Comparison of ENCODE assay signal across 10 cellular contexts in the genomic region with DNA sequence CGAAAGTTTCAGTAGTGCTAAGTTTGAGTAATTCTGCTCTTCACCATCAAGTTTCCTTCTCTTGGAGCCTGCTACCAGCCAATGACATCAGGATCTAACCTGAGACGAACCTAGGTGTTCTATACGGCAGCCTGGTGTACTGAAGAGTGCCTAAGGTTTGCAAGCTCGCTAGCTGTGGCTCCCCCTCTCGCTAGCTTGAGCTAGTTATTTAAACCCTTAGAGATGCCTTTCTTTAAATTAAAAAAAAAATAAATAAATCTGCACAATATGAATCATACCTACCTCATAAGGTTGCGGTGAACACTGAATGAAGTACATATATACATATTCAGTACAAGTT. TPM values are rescaled to one million over a fixed set of nuclear protein-coding genes. Genes with fewer than 3 reads are reported as not detected.
DNase-seq lines count a peak whose midpoint lies in the region; TF ChIP-seq lines count a peak whose summit lies in the region.
"Had no signal": no experiment of that assay in that cellular context is flagged by ENCODE, and none has a peak within 500 bp of the region (broad histone marks: within the 10 kb centered on the region; RNA-seq: fewer than 3 reads in every experiment).

No MANE protein-coding gene starts in this region.

- H3K27ac Mint-ChIP-seq in activated naive CD4-positive, alpha-beta T cell treated with anti-CD3 and anti-CD28 coated beads for 36 hours = no peak overlapping the region
- no peak overlapping the region for H3K27ac Mint-ChIP-seq in activated naive CD4-positive, alpha-beta T cell treated with anti-CD3 and anti-CD28 coated beads, Interleukin-2, amount 10 ng/mL, durations not matched to agents 7 days and 5 days

- no peaks in the 10 kb centered on the region for H3K36me3 Mint-ChIP-seq in activated naive CD4-positive, alpha-beta T cell treated with anti-CD3 and anti-CD28 coated beads for 36 hours (ENCODE audit: low read depth)
- no peaks in the 10 kb centered on the region for H3K36me3 Mint-ChIP-seq in activated naive CD4-positive, alpha-beta T cell treated with anti-CD3 and anti-CD28 coated beads, Interleukin-2, amount 10 ng/mL, durations not matched to agents 7 days and 5 days

- no peak for TF ChIP-seq POLR2A in vagina (IDR thresholded peaks at IDR 0.05)

- in situ Hi-C loops in GM13977 (cut with MboI; ENCODE audit: low pct_unique_long_range_greater_than_20kb, low sequenced_read_pairs, unreplicated experiment) = no loop called here

- TF ChIP-seq CTCF in vagina (IDR thresholded peaks at IDR 0.05) (no peak), GM13977 (IDR thresholded peaks at IDR 0.05; ENCODE audit: extremely low read depth, insufficient read depth, missing control alignments) (no peak)

- H3K27ac ChIP-seq in esophagus (ENCODE audit: low read depth in 2 of 2, low read length in 1 of 2) (peak overlapping the region; percentile 22 to 41), muscle layer of duodenum (ENCODE audit: low read length) (peak overlapping the region; percentile 79), vagina (peak overlapping the region; percentile 72)
- H3K27ac ChIP-seq: BLaER1 had no signal

- no peaks in the 10 kb centered on the region for H3K9me3 ChIP-seq in esophagus (ENCODE audit: control insufficient read depth in 2 of 2, insufficient read depth in 1 of 2, low read depth in 1 of 2, low read length in 1 of 2)
- H3K9me3 ChIP-seq in muscle layer of duodenum (ENCODE audit: control insufficient read depth in 1 of 2, low read length in 2 of 2) = no peaks in the 10 kb centered on the region
- no peaks in the 10 kb centered on the region for H3K9me3 ChIP-seq in vagina
- H3K9me3 ChIP-seq: BLaER1 had no signal

- H3K4me3 Mint-ChIP-seq in activated naive CD4-positive, alpha-beta T cell treated with anti-CD3 and anti-CD28 coated beads for 36 hours = no peak overlapping the region
- no peak overlapping the region for H3K4me3 Mint-ChIP-seq in activated naive CD4-positive, alpha-beta T cell treated with anti-CD3 and anti-CD28 coated beads, Interleukin-2, amount 10 ng/mL, durations not matched to agents 7 days and 5 days

- intact Hi-C loops in activated naive CD4-positive, alpha-beta T cell treated with anti-CD3 and anti-CD28 coated beads for 36 hours (cut with micrococcal nuclease) = loop anchor here (2.0 kb wide), 1 partner anchor 50 kb away; no protein-coding TSS in a partner anchor
- intact Hi-C loops in vagina (cut with DNase I) (no loop called here), posterior cingulate gyrus (cut with DNase I) (no loop called here)

- H3K36me3 ChIP-seq in esophagus (ENCODE audit: control insufficient read depth in 2 of 2, insufficient read depth in 2 of 2, low read length in 1 of 2) (no peaks in the 10 kb centered on the region), muscle layer of duodenum (ENCODE audit: control insufficient read depth in 1 of 2, insufficient read depth in 2 of 2, low read length in 2 of 2) (no peaks in the 10 kb centered on the region), vagina (no peaks in the 10 kb centered on the region)
- H3K36me3 ChIP-seq: BLaER1 had no signal

- 6 to 13% methylated on average over 6 of the region's 6 CpGs for WGBS in esophagus, 2 donors

- H3K4me3 ChIP-seq in esophagus (ENCODE audit: low read depth in 1 of 2, low read length in 2 of 2) (peak overlapping the region; percentile 3 to 49), muscle layer of duodenum (ENCODE audit: low read depth in 1 of 2, low read length in 2 of 2) (peak overlapping the region; percentile 72), vagina (peak overlapping the region; percentile 49 to 64)
- H3K4me3 ChIP-seq: BLaER1 had no signal

- CTCF ChIA-PET in activated naive CD4-positive, alpha-beta T cell treated with anti-CD3 and anti-CD28 coated beads for 36 hours (lab: Charles Lee) = no interaction called here
- CTCF ChIA-PET in activated naive CD4-positive, alpha-beta T cell treated with anti-CD3 and anti-CD28 coated beads, Interleukin-2, amount 10 ng/mL, durations not matched to agents 7 days and 5 days (lab: Charles Lee) = interaction anchor here (1.2 to 2.2 kb wide), 3 partner anchors 8 to 51 kb away, joined by 4 to 5 read pairs (median 4); no protein-coding TSS in a partner anchor

- peaks cover 59% of the 10 kb centered on the region for H3K27me3 Mint-ChIP-seq in activated naive CD4-positive, alpha-beta T cell treated with anti-CD3 and anti-CD28 coated beads for 36 hours (ENCODE audit: low read depth)
- peaks cover 54% of the 10 kb centered on the region for H3K27me3 Mint-ChIP-seq in activated naive CD4-positive, alpha-beta T cell treated with anti-CD3 and anti-CD28 coated beads, Interleukin-2, amount 10 ng/mL, durations not matched to agents 7 days and 5 days

- DNase-seq in activated naive CD4-positive, alpha-beta T cell treated with anti-CD3 and anti-CD28 coated beads for 36 hours = peak; percentile 8
- no peak for DNase-seq in activated naive CD4-positive, alpha-beta T cell treated with anti-CD3 and anti-CD28 coated beads, Interleukin-2, amount 10 ng/mL, durations not matched to agents 7 days and 5 days
- DNase-seq in vagina (ENCODE audit: extremely low spot score in 2 of 2) (no peak), GM13977 (ENCODE audit: low spot score) (no peak), posterior cingulate gyrus (no peak), COLO668 (lab: John Stamatoyannopoulos, UW; ENCODE audit: unreplicated experiment) (no peak)
- DNase-seq: NCI-H526 had no signal

- H3K27me3 ChIP-seq in esophagus (ENCODE audit: control insufficient read depth in 1 of 2, insufficient read depth in 2 of 2, low read length in 2 of 2) (no peaks in the 10 kb centered on the region), muscle layer of duodenum (ENCODE audit: low read depth, low read length) (no peaks in the 10 kb centered on the region), vagina (no peaks in the 10 kb centered on the region)

- H3K4me1 ChIP-seq in esophagus (ENCODE audit: control insufficient read depth in 2 of 2, insufficient read depth in 2 of 2, low read length in 1 of 2) (peaks cover 0 to 2% of the 10 kb centered on the region in 2 donors), muscle layer of duodenum (ENCODE audit: control insufficient read depth in 1 of 2, insufficient read depth in 2 of 2, low read length in 2 of 2) (peaks cover 0 to 6% of the 10 kb centered on the region in 2 donors), vagina (peaks cover 23% of the 10 kb centered on the region)

- H3K4me1 Mint-ChIP-seq in activated naive CD4-positive, alpha-beta T cell treated with anti-CD3 and anti-CD28 coated beads for 36 hours (ENCODE audit: low read depth) = peaks cover 20% of the 10 kb centered on the region
- H3K4me1 Mint-ChIP-seq in activated naive CD4-positive, alpha-beta T cell treated with anti-CD3 and anti-CD28 coated beads, Interleukin-2, amount 10 ng/mL, durations not matched to agents 7 days and 5 days = peaks cover 9% of the 10 kb centered on the region

- H3K9me3 Mint-ChIP-seq in activated naive CD4-positive, alpha-beta T cell treated with anti-CD3 and anti-CD28 coated beads for 36 hours = no peaks in the 10 kb centered on the region
- no peaks in the 10 kb centered on the region for H3K9me3 Mint-ChIP-seq in activated naive CD4-positive, alpha-beta T cell treated with anti-CD3 and anti-CD28 coated beads, Interleukin-2, amount 10 ng/mL, durations not matched to agents 7 days and 5 days

RNA-seq across cellular contexts. Expression of a gene that starts 1.4 kb away (rescaled TPM):
- under 1 TPM; 0.07 to 0.12 TPM for total RNA-seq in activated naive CD4-positive, alpha-beta T cell treated with anti-CD3 and anti-CD28 coated beads for 36 hours
- polyA plus RNA-seq in esophagus = 1 to 10 TPM in 1 of 2 donors, under 1 TPM in 1; 0.84 to 1.4 TPM
- 23.1 TPM for total RNA-seq in vagina

Comparison
In these comparisons a context has a peak if more than half of its experiments do, and no peak if none do; other contexts are left out.
1. RNA of a gene that starts 1.4 kb away (total RNA-seq): 23.1 TPM in vagina (single experiment); 0.07 to 0.12 TPM in activated naive CD4-positive, alpha-beta T cell treated with anti-CD3 and anti-CD28 coated beads for 36 hours; every median in the first group is over 10 times any median in the second.
2. Peak in every context shown above with its lines, with median percentiles within 50 percentile points of each other: H3K27ac ChIP-seq and H3K4me3 ChIP-seq.